ENCODE assay signal across 33 cellular contexts in the genomic region with DNA sequence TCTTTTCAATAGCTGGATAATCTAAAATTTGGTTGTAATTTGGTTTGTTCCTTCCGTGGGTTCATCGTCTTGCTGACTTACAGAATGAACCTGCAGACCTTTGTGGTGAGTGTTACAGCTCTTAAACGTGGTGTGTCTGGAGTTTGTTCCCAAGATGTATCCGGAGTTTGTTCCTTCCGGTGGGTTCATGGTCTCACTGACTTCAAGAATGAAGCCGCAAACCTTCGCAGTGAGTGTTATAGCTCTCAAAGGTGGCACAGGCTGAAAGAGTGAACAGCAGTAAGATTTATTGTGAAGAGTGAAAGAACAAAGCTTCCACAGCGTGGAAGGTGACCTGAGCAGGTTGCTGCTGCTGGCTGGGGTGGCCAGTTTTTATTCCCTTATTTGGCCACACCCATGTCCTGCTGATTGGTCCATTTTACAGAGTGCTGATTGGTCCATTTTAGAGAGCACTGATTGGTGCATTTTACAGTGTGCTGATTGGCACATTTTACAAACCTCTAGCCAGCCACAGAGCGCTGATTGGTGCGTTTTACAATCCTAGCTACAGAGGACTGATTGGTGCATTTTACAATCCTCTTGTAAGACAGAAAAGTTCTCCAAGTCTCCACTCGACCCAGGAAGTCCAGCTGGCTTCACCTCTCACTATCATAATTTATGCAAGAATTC. TPM values are rescaled to one million over a fixed set of nuclear protein-coding genes. Genes with fewer than 3 reads are reported as not detected.
A peak's percentile ranks its signal among the peaks of the same experiment; 100 is the strongest.
DNase-seq lines count a peak whose midpoint lies in the region; ATAC-seq, FAIRE-seq and TF ChIP-seq lines count a peak whose summit lies in the region.
"Had no signal": no experiment of that assay in that cellular context is flagged by ENCODE, and none has a peak within 500 bp of the region (broad histone marks: within the 10 kb centered on the region; RNA-seq: fewer than 3 reads in every experiment).

No MANE protein-coding gene starts in this region.

- peak; percentile 62 for DNase-seq in activated CD4-positive, alpha-beta T cell treated with anti-CD3 and anti-CD28 coated beads, Interleukin-2, amount 10 ng/mL, durations not matched to agents 24 days and 14 days
- no peak for DNase-seq in activated CD4-positive, alpha-beta T cell treated with anti-CD3 and anti-CD28 coated beads, Interleukin-2, amount 50 U/mL, for 4 hours
- DNase-seq in NAMALWA (ENCODE audit: low spot score) = peak; percentile 51
- no peak for DNase-seq in activated naive CD8-positive, alpha-beta T cell treated with anti-CD3 and anti-CD28 coated beads, Interleukin-2, amount 10 ng/mL, durations not matched to agents 7 days and 5 days
- DNase-seq in kidney tubule cell (ENCODE audit: low spot score) = no peak
- DNase-seq in NCI-H1105 treated with DMSO at 0.1 percent for 48 hours (lab: John Stamatoyannopoulos, UW) = no peak
- DNase-seq in RCC 7860 (ENCODE audit: low spot score) = no peak
- DNase-seq: activated CD4-positive, CD25-positive, alpha-beta regulatory T cell treated with anti-CD3 and anti-CD28 coated beads, Interleukin-2, amount 50 U/mL, for 72 hours; activated CD8-positive, alpha-beta memory T cell treated with anti-CD3 and anti-CD28 coated beads for 24 hours; activated gamma-delta T cell; activated T-cell treated with anti-CD3 and anti-CD28 coated beads for 4 hours; AML-193; cortex of kidney; effector memory CD8-positive, alpha-beta T cell; head of caudate nucleus; left ventricle myocardium superior; mesendoderm; NCI-H1694; NCI-H446 treated with DMSO at 0.1 percent for 48 hours; NCI-H82; RPMI8226; stimulated activated CD4-positive, alpha-beta T cell treated with anti-CD3 and anti-CD28 coated beads, Interleukin-2, amount 100 ng/mL, for 24 hours had no signal

- H3K27ac Mint-ChIP-seq in activated CD4-positive, alpha-beta T cell treated with anti-CD3 and anti-CD28 coated beads, Interleukin-2, amount 10 ng/mL, durations not matched to agents 24 days and 14 days = peak overlapping the region; percentile 48
- H3K27ac Mint-ChIP-seq in activated naive CD8-positive, alpha-beta T cell treated with anti-CD3 and anti-CD28 coated beads, Interleukin-2, amount 10 ng/mL, durations not matched to agents 7 days and 5 days = no peak overlapping the region
- H3K27ac Mint-ChIP-seq: effector memory CD8-positive, alpha-beta T cell; neural progenitor cell; stimulated activated naive CD8-positive, alpha-beta T cell treated with anti-CD3 and anti-CD28 coated beads, Interleukin-15, Interleukin-2, amounts not matched to agents 100 ng/mL and 50 ng/mL, for 24 hours had no signal

- no peak for FAIRE-seq in RCC 7860 (lab: Jason Lieb, UNC)
- FAIRE-seq: A204.1, keratinocyte, urothelium cell line had no signal

- H3K27me3 Mint-ChIP-seq in activated CD4-positive, alpha-beta T cell treated with anti-CD3 and anti-CD28 coated beads, Interleukin-2, amount 10 ng/mL, durations not matched to agents 24 days and 14 days = no peaks in the 10 kb centered on the region
- no peaks in the 10 kb centered on the region for H3K27me3 Mint-ChIP-seq in activated naive CD8-positive, alpha-beta T cell treated with anti-CD3 and anti-CD28 coated beads, Interleukin-2, amount 10 ng/mL, durations not matched to agents 7 days and 5 days
- H3K27me3 Mint-ChIP-seq: CD8-positive, alpha-beta memory T cell; effector memory CD8-positive, alpha-beta T cell; stimulated activated naive CD8-positive, alpha-beta T cell treated with anti-CD3 and anti-CD28 coated beads, Interleukin-15, Interleukin-2, amounts not matched to agents 100 ng/mL and 50 ng/mL, for 24 hours had no signal

- no peak overlapping the region for H3K4me2 ChIP-seq in parathyroid adenoma (ENCODE audit: low read length)
- H3K4me2 ChIP-seq: neural progenitor cell had no signal

- POLR2A ChIA-PET in activated naive CD8-positive, alpha-beta T cell treated with anti-CD3 and anti-CD28 coated beads, Interleukin-2, amount 10 ng/mL, durations not matched to agents 7 days and 5 days (lab: Charles Lee) = no interaction called here

- peaks cover 56% of the 10 kb centered on the region for H3K4me1 ChIP-seq in parathyroid adenoma
- H3K4me1 ChIP-seq: neural progenitor cell had no signal

- no peak overlapping the region for H3K4me3 Mint-ChIP-seq in activated CD4-positive, alpha-beta T cell treated with anti-CD3 and anti-CD28 coated beads, Interleukin-2, amount 10 ng/mL, durations not matched to agents 24 days and 14 days
- H3K4me3 Mint-ChIP-seq in activated naive CD8-positive, alpha-beta T cell treated with anti-CD3 and anti-CD28 coated beads, Interleukin-2, amount 10 ng/mL, durations not matched to agents 7 days and 5 days = no peak overlapping the region
- H3K4me3 Mint-ChIP-seq: effector memory CD8-positive, alpha-beta T cell; neural progenitor cell; stimulated activated naive CD8-positive, alpha-beta T cell treated with anti-CD3 and anti-CD28 coated beads, Interleukin-15, Interleukin-2, amounts not matched to agents 100 ng/mL and 50 ng/mL, for 24 hours had no signal

- no peaks in the 10 kb centered on the region for H3K27me3 ChIP-seq in parathyroid adenoma (ENCODE audit: control insufficient read depth, insufficient read depth, low read length)
- H3K27me3 ChIP-seq: neural progenitor cell, SJSA1 had no signal

- H3K27ac ChIP-seq in parathyroid adenoma = peak overlapping the region; percentile 92
- H3K27ac ChIP-seq: neural progenitor cell, SJSA1, thoracic aorta had no signal

- ATAC-seq in activated naive CD8-positive, alpha-beta T cell treated with anti-CD3 and anti-CD28 coated beads, Interleukin-2, amount 10 ng/mL, durations not matched to agents 7 days and 5 days (ENCODE audit: low read depth) = peak; percentile 56
- ATAC-seq: effector memory CD8-positive, alpha-beta T cell; esophagus mucosa; left ventricle myocardium superior had no signal

- intact Hi-C loops in activated CD4-positive, alpha-beta T cell treated with anti-CD3 and anti-CD28 coated beads, Interleukin-2, amount 10 ng/mL, durations not matched to agents 24 days and 14 days (cut with micrococcal nuclease) = no loop called here

- H3K9ac ChIP-seq in parathyroid adenoma = no peak overlapping the region
- H3K9ac ChIP-seq: neural progenitor cell had no signal

- H3K9me3 ChIP-seq in parathyroid adenoma (ENCODE audit: control insufficient read depth, low read length) = no peaks in the 10 kb centered on the region
- H3K9me3 ChIP-seq: HAP-1, thoracic aorta had no signal

- H2AFZ ChIP-seq in parathyroid adenoma = no peak overlapping the region
- H2AFZ ChIP-seq: neural progenitor cell had no signal

- peaks cover 66% of the 10 kb centered on the region for H3K36me3 Mint-ChIP-seq in activated CD4-positive, alpha-beta T cell treated with anti-CD3 and anti-CD28 coated beads, Interleukin-2, amount 10 ng/mL, durations not matched to agents 24 days and 14 days (ENCODE audit: low read depth)
- peaks cover 63% of the 10 kb centered on the region for H3K36me3 Mint-ChIP-seq in activated naive CD8-positive, alpha-beta T cell treated with anti-CD3 and anti-CD28 coated beads, Interleukin-2, amount 10 ng/mL, durations not matched to agents 7 days and 5 days

- no peak overlapping the region for H3K4me3 ChIP-seq in parathyroid adenoma (ENCODE audit: low read depth, low read length)
- H3K4me3 ChIP-seq: HAP-1, neural progenitor cell, SJSA1, thoracic aorta had no signal

- no peaks in the 10 kb centered on the region for H3K36me3 ChIP-seq in parathyroid adenoma (ENCODE audit: control insufficient read depth, insufficient read depth, low read length)
- H3K36me3 ChIP-seq: HAP-1, neural progenitor cell, thoracic aorta had no signal

- no peaks in the 10 kb centered on the region for H3K9me3 Mint-ChIP-seq in activated CD4-positive, alpha-beta T cell treated with anti-CD3 and anti-CD28 coated beads, Interleukin-2, amount 10 ng/mL, durations not matched to agents 24 days and 14 days
- H3K9me3 Mint-ChIP-seq in activated naive CD8-positive, alpha-beta T cell treated with anti-CD3 and anti-CD28 coated beads, Interleukin-2, amount 10 ng/mL, durations not matched to agents 7 days and 5 days = peaks cover 8% of the 10 kb centered on the region
- H3K9me3 Mint-ChIP-seq: CD8-positive, alpha-beta memory T cell; effector memory CD8-positive, alpha-beta T cell; neural progenitor cell; stimulated activated naive CD8-positive, alpha-beta T cell treated with anti-CD3 and anti-CD28 coated beads, Interleukin-15, Interleukin-2, amounts not matched to agents 100 ng/mL and 50 ng/mL, for 24 hours had no signal

- TF ChIP-seq CTCF in parathyroid adenoma (IDR thresholded peaks at IDR 0.05) = no peak

- peaks cover 80% of the 10 kb centered on the region for H3K79me2 ChIP-seq in parathyroid adenoma

- H3K4me1 Mint-ChIP-seq in activated CD4-positive, alpha-beta T cell treated with anti-CD3 and anti-CD28 coated beads, Interleukin-2, amount 10 ng/mL, durations not matched to agents 24 days and 14 days = peaks cover 68% of the 10 kb centered on the region
- H3K4me1 Mint-ChIP-seq in activated naive CD8-positive, alpha-beta T cell treated with anti-CD3 and anti-CD28 coated beads, Interleukin-2, amount 10 ng/mL, durations not matched to agents 7 days and 5 days = peaks cover 42% of the 10 kb centered on the region
- H3K4me1 Mint-ChIP-seq: neural progenitor cell had no signal

RNA-seq across cellular contexts. Expression of a gene that starts 16.6 kb away (rescaled TPM):
- total RNA-seq in activated CD4-positive, alpha-beta T cell treated with anti-CD3 and anti-CD28 coated beads, Interleukin-2, amount 10 ng/mL, durations not matched to agents 24 days and 14 days = 72.1 and 80.0 TPM in 2 replicates
- 10 to 100 TPM; 45.7 to 50.4 TPM for total RNA-seq in activated naive CD8-positive, alpha-beta T cell treated with anti-CD3 and anti-CD28 coated beads, Interleukin-2, amount 10 ng/mL, durations not matched to agents 7 days and 5 days

RNA-seq across cellular contexts. Expression of a gene that starts 46.0 kb away (rescaled TPM):
- total RNA-seq in activated CD4-positive, alpha-beta T cell treated with anti-CD3 and anti-CD28 coated beads, Interleukin-2, amount 10 ng/mL, durations not matched to agents 24 days and 14 days = 44.3 and 45.8 TPM in 2 replicates
- 10 to 100 TPM; 23.4 to 26.2 TPM for total RNA-seq in activated naive CD8-positive, alpha-beta T cell treated with anti-CD3 and anti-CD28 coated beads, Interleukin-2, amount 10 ng/mL, durations not matched to agents 7 days and 5 days

Comparison
In these comparisons a context has a peak if more than half of its experiments do, and no peak if none do; other contexts are left out.
1. DNase-seq: peak in activated CD4-positive, alpha-beta T cell treated with anti-CD3 and anti-CD28 coated beads, Interleukin-2, amount 10 ng/mL, durations not matched to agents 24 days and 14 days (single experiment) and NAMALWA (single experiment); none in activated CD4-positive, alpha-beta T cell treated with anti-CD3 and anti-CD28 coated beads, Interleukin-2, amount 50 U/mL, for 4 hours (0 of 2), activated naive CD8-positive, alpha-beta T cell treated with anti-CD3 and anti-CD28 coated beads, Interleukin-2, amount 10 ng/mL, durations not matched to agents 7 days and 5 days (single experiment), kidney tubule cell (single experiment), NCI-H1105 treated with DMSO at 0.1 percent for 48 hours (single experiment) and RCC 7860 (single experiment).